ENCODE assay signal across 10 cellular contexts in the genomic region with DNA sequence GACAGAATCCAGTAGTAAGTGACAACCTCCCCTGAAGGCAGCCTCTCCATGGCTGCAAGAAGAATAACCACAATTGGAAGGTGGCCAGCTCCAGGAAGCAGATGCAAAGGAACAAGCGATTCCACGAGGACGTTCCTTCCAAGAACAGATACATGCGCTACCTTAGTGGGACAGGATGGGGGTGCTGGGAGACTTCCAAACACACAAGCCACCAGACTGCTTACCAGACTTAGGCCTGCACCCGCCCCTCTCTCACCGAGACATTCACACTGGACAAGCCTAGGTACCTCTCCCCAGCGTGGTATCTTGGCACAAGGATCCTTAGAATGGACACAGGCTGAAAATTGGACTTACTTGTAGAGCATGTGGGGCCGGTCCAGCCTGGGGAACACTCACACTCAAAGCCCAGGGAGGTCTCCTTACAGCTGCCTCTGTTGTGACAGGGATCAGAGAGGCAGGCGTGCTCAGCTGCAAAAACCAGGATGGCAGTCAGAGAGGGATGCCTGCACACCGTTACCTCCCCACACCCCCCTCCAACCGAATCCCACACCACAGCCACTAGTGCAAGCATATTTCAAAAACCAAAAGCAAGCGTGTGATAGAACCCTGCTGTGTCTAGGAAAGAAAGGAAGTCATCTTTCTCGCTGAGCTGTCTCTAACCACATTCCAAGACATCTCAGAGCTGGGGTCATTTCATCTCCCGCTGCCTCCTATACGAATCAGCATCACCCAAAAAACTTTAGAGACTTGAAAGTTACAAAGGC. TPM values are rescaled to one million over a fixed set of nuclear protein-coding genes. Genes with fewer than 3 reads are reported as not detected.
DNase-seq lines count a peak whose midpoint lies in the region; ATAC-seq and TF ChIP-seq lines count a peak whose summit lies in the region.
"Had no signal": no experiment of that assay in that cellular context is flagged by ENCODE, and none has a peak within 500 bp of the region (broad histone marks: within the 10 kb centered on the region; RNA-seq: fewer than 3 reads in every experiment).

No MANE protein-coding gene starts in this region.

- CTCF ChIA-PET in GM10248 (lab: Yijun Ruan, JAX) = interaction anchor here (0.8 to 3.9 kb wide), 4 partner anchors 9 to 616 kb away, joined by 3 to 17 read pairs (median 7); no protein-coding TSS in a partner anchor
- CTCF ChIA-PET in WTC11 (lab: Charles Lee) = no interaction called here

- H3K27me3 ChIP-seq in skeletal muscle tissue (ENCODE audit: control insufficient read depth in 3 of 3, insufficient read depth in 3 of 3, low read length in 3 of 3) (no peaks in the 10 kb centered on the region), lower lobe of right lung (ENCODE audit: low read depth) (no peaks in the 10 kb centered on the region)

- H3K4me3 ChIP-seq in skeletal muscle tissue (ENCODE audit: low read length in 3 of 3) (no peak overlapping the region), lower lobe of right lung (no peak overlapping the region)

- H3K36me3 Mint-ChIP-seq in WTC11 = peaks cover 62% of the 10 kb centered on the region
- H3K36me3 Mint-ChIP-seq in activated T-cell treated with anti-CD3 and anti-CD28 coated beads, Interleukin-2, amount 50 U/mL, for 24 hours (ENCODE audit: low read depth) = no peaks in the 10 kb centered on the region
- H3K36me3 Mint-ChIP-seq: IgD-negative memory B cell had no signal

- H3K4me1 Mint-ChIP-seq in WTC11 = peaks cover 86% of the 10 kb centered on the region
- no peaks in the 10 kb centered on the region for H3K4me1 Mint-ChIP-seq in activated T-cell treated with anti-CD3 and anti-CD28 coated beads, Interleukin-2, amount 50 U/mL, for 24 hours (ENCODE audit: low read depth)

- H3K9ac ChIP-seq in skeletal muscle tissue (ENCODE audit: low read depth in 1 of 3, low read length in 3 of 3) = peak overlapping the region in 1 of 3 donors; percentile 40

- H3K27ac Mint-ChIP-seq in WTC11 = peak overlapping the region; percentile 64; the same call in 1 of the 2 replicates
- no peak overlapping the region for H3K27ac Mint-ChIP-seq in activated T-cell treated with anti-CD3 and anti-CD28 coated beads, Interleukin-2, amount 50 U/mL, for 24 hours
- H3K27ac Mint-ChIP-seq: IgD-negative memory B cell had no signal

- H3K9me3 Mint-ChIP-seq in WTC11 = no peaks in the 10 kb centered on the region
- H3K9me3 Mint-ChIP-seq in activated T-cell treated with anti-CD3 and anti-CD28 coated beads, Interleukin-2, amount 50 U/mL, for 24 hours = no peaks in the 10 kb centered on the region

- peaks cover 35 to 49% (median 46%) of the 10 kb centered on the region in 3 donors for H3K4me1 ChIP-seq in skeletal muscle tissue (ENCODE audit: control insufficient read depth in 3 of 3, insufficient read depth in 3 of 3, low read length in 3 of 3)
- H3K4me1 ChIP-seq in lower lobe of right lung = peaks cover 39% of the 10 kb centered on the region

- H3K27ac ChIP-seq in skeletal muscle tissue (ENCODE audit: low read depth, low read length) (peak overlapping the region; percentile 26), lower lobe of right lung (no peak overlapping the region)

- H3K36me3 ChIP-seq in skeletal muscle tissue (ENCODE audit: control insufficient read depth in 3 of 3, insufficient read depth in 3 of 3, low read length in 3 of 3) (peaks cover 32 to 75% (median 37%) of the 10 kb centered on the region in 3 donors), lower lobe of right lung (peaks cover 84% of the 10 kb centered on the region)

- TF ChIP-seq CTCF in GM10248 (IDR thresholded peaks at IDR 0.05; ENCODE audit: control extremely low read depth, extremely low read depth, low read depth, missing control alignments) (peak; percentile 6), WTC11 (IDR thresholded peaks at IDR 0.05) (no peak), lower lobe of right lung (IDR thresholded peaks at IDR 0.05) (no peak)

- H3K4me3 Mint-ChIP-seq in WTC11 = no peak overlapping the region
- no peak overlapping the region for H3K4me3 Mint-ChIP-seq in activated T-cell treated with anti-CD3 and anti-CD28 coated beads, Interleukin-2, amount 50 U/mL, for 24 hours
- H3K4me3 Mint-ChIP-seq: IgD-negative memory B cell had no signal

- POLR2A ChIA-PET in GM10248 (lab: Yijun Ruan, JAX) = no interaction called here
- POLR2A ChIA-PET in WTC11 (lab: Charles Lee) = interaction anchor here (1.2 kb wide), 1 partner anchor 13 kb away, joined by 3 read pairs; no protein-coding TSS in a partner anchor

- DNase-seq in GM10248 (ENCODE audit: extremely low spot score) (no peak), WTC11 (ENCODE audit: low spot score) (no peak), left ventricle myocardium superior (no peak), NCI-H2029 treated with DMSO at 0.1 percent for 48 hours (lab: John Stamatoyannopoulos, UW) (no peak), T-helper 9 cell (no peak), lower lobe of right lung (no peak)
- no peak for DNase-seq in activated T-cell treated with anti-CD3 and anti-CD28 coated beads, Interleukin-2, amount 50 U/mL, for 24 hours
- DNase-seq: COR-L47 had no signal

- ATAC-seq in WTC11 (no peak), left ventricle myocardium superior (peak; percentile 9), lower lobe of right lung (no peak)

- intact Hi-C loops in left ventricle myocardium superior (cut with micrococcal nuclease) (loop anchor here (5.0 kb wide), 1 partner anchor 621 kb away; no protein-coding TSS in a partner anchor), lower lobe of right lung (cut with DNase I) (no loop called here)

- H3K9me3 ChIP-seq in skeletal muscle tissue (ENCODE audit: control insufficient read depth in 3 of 3, low read length in 3 of 3) = no peaks in the 10 kb centered on the region
- H3K9me3 ChIP-seq in lower lobe of right lung = no peaks in the 10 kb centered on the region

- H3K27me3 Mint-ChIP-seq in WTC11 (ENCODE audit: low read depth) = no peaks in the 10 kb centered on the region
- peaks cover 68% of the 10 kb centered on the region for H3K27me3 Mint-ChIP-seq in activated T-cell treated with anti-CD3 and anti-CD28 coated beads, Interleukin-2, amount 50 U/mL, for 24 hours

TF ChIP-seq in WTC11, 78 proteins besides CTCF, POLR2A, EP300 and RAD21:
- TF ChIP-seq RORB (CRISPR knock-in tag; IDR thresholded peaks at IDR 0.05) (no peak), CREB1 (CRISPR knock-in tag; IDR thresholded peaks at IDR 0.05) (no peak), TP53 (CRISPR knock-in tag; IDR thresholded peaks at IDR 0.05) (no peak), RELA (CRISPR knock-in tag; IDR thresholded peaks at IDR 0.05; ENCODE audit: borderline replicate concordance) (no peak)
- TF ChIP-seq, protein P1, sequence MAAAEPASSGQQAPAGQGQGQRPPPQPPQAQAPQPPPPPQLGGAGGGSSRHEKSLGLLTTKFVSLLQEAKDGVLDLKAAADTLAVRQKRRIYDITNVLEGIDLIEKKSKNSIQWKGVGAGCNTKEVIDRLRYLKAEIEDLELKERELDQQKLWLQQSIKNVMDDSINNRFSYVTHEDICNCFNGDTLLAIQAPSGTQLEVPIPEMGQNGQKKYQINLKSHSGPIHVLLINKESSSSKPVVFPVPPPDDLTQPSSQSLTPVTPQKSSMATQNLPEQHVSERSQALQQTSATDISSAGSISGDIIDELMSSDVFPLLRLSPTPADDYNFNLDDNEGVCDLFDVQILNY (CRISPR knock-in tag; IDR thresholded peaks at IDR 0.05) = no peak

RNA-seq across cellular contexts. Expression of a gene that starts 22.4 kb away (rescaled TPM):
- 38.3 to 45.2 TPM (median 41.6 TPM) in 3 replicates for total RNA-seq in WTC11 (2021)
- 17.0 TPM for total RNA-seq in left ventricle myocardium superior
- 60.5 TPM for total RNA-seq in skeletal muscle tissue
- 60.1 TPM for total RNA-seq in lower lobe of right lung
